In the genomic region with DNA sequence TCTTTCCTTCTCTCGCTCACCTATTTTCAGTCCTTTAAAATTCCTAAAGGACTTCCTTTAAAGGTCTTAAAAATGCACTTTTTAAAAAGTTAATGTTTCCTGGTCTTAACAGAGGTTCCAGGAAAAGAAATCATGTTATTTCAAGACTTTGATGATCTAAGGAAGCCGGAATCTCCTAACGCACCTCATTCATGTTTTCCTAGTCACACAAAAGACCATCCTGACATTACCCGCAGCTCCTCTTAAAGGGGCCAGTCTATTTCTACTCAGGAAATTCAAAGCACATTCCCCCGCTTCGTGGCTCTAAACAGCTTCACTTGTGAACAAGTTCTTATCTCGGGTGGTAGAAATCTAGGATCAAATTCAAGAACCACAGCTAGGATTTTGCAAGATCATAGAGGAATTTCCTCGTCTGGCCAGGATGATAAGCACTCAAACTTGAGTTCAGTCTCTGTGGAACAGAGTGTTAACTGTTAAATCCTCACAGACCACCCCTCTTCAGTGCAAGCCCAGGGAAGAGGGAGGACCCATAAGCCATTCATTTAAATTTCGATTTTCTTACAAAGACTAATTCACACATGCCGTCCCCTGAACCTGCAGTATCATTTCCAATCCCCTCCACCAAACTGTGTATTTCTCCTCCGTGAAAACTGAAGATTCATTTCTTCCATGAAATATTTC, we compare ENCODE assay signal across 14 cellular contexts.
DNase-seq lines count a peak whose midpoint lies in the region; ATAC-seq and TF ChIP-seq lines count a peak whose summit lies in the region.
"Had no signal": no experiment of that assay in that cellular context is flagged by ENCODE, and none has a peak within 500 bp of the region (broad histone marks: within the 10 kb centered on the region; RNA-seq: fewer than 3 reads in every experiment).

No MANE protein-coding gene starts in this region.

- POLR2A ChIA-PET in activated CD8-positive, alpha-beta T cell treated with anti-CD3 and anti-CD28 coated beads for 36 hours (lab: Charles Lee) = no interaction called here

- WGBS in right cardiac atrium = 32% methylated on average over 11 of the region's 11 CpGs
- WGBS in lung, 2 donors = 40 to 47% methylated on average over 11 of the region's 11 CpGs

- no peaks in the 10 kb centered on the region for H3K9me3 Mint-ChIP-seq in activated CD8-positive, alpha-beta T cell treated with anti-CD3 and anti-CD28 coated beads for 36 hours

- no peaks in the 10 kb centered on the region for H3K36me3 Mint-ChIP-seq in activated CD8-positive, alpha-beta T cell treated with anti-CD3 and anti-CD28 coated beads for 36 hours (ENCODE audit: low read depth)

- intact Hi-C loops in right cardiac atrium (cut with DNase I) (no loop called here), cardiac septum (cut with DNase I) (no loop called here), dorsolateral prefrontal cortex (cut with DNase I) (no loop called here)
- intact Hi-C loops in activated CD8-positive, alpha-beta T cell treated with anti-CD3 and anti-CD28 coated beads for 36 hours (cut with micrococcal nuclease) = no loop called here

- CTCF ChIA-PET in activated CD8-positive, alpha-beta T cell treated with anti-CD3 and anti-CD28 coated beads for 36 hours (lab: Charles Lee) = no interaction called here

- H3K36me3 ChIP-seq in lung (ENCODE audit: control insufficient read depth in 2 of 2, insufficient read depth in 2 of 2, low read length in 2 of 2) = no peaks in the 10 kb centered on the region

- no peak for TF ChIP-seq CTCF in lung (IDR thresholded peaks at IDR 0.05; ENCODE audit: control extremely low read depth, extremely low read depth)
- TF ChIP-seq CTCF in activated CD8-positive, alpha-beta T cell treated with anti-CD3 and anti-CD28 coated beads for 36 hours (IDR thresholded peaks at IDR 0.05) = no peak
- no peak for TF ChIP-seq CTCF in dorsolateral prefrontal cortex (IDR thresholded peaks at IDR 0.05 in 54 of 56, conservative IDR thresholded peaks at IDR 0.05 in 2 of 56; ENCODE audit: low read depth in 1 of 56, partially characterized antibody in 56 of 56)

- H3K27me3 Mint-ChIP-seq in activated CD8-positive, alpha-beta T cell treated with anti-CD3 and anti-CD28 coated beads for 36 hours = no peaks in the 10 kb centered on the region

- no peaks in the 10 kb centered on the region for H3K4me1 ChIP-seq in right cardiac atrium (ENCODE audit: control insufficient read depth, insufficient read depth, low read length)
- peaks cover 0 to 3% of the 10 kb centered on the region in 2 donors for H3K4me1 ChIP-seq in lung (ENCODE audit: control insufficient read depth in 2 of 2, insufficient read depth in 2 of 2, low read length in 2 of 2)

- ATAC-seq in right cardiac atrium (peak; percentile 59 to 61), lung (ENCODE audit: insufficient read depth, low FRiP score) (peak; percentile 72), HG03469 (IDR thresholded peaks at IDR 0.05; ENCODE audit: unreplicated experiment) (no peak)
- no peak for ATAC-seq in activated CD8-positive, alpha-beta T cell treated with anti-CD3 and anti-CD28 coated beads for 36 hours

- H3K9me3 ChIP-seq in right cardiac atrium (ENCODE audit: control insufficient read depth, low read length) = no peaks in the 10 kb centered on the region
- H3K9me3 ChIP-seq in lung (ENCODE audit: control insufficient read depth in 2 of 2, insufficient read depth in 1 of 2, low read length in 1 of 2) = no peaks in the 10 kb centered on the region
- H3K9me3 ChIP-seq: mucosa of descending colon had no signal

- H3K27ac ChIP-seq in right cardiac atrium (ENCODE audit: low read length) (no peak overlapping the region), lung (ENCODE audit: low read depth in 1 of 2, low read length in 1 of 2) (no peak overlapping the region), dorsolateral prefrontal cortex (no peak overlapping the region)

- no peaks in the 10 kb centered on the region for H3K4me1 Mint-ChIP-seq in activated CD8-positive, alpha-beta T cell treated with anti-CD3 and anti-CD28 coated beads for 36 hours (ENCODE audit: low read depth)

- DNase-seq in right cardiac atrium (no peak), cardiac septum (ENCODE audit: low spot score) (no peak), dermis blood vessel endothelial cell (peak; percentile 64), lung (ENCODE audit: low spot score) (peak; percentile 31), dorsolateral prefrontal cortex (no peak)
- DNase-seq in activated CD8-positive, alpha-beta T cell treated with anti-CD3 and anti-CD28 coated beads for 36 hours = no peak
- DNase-seq in activated CD4-positive, CD25-positive, alpha-beta regulatory T cell (lab: John Stamatoyannopoulos, UW) = no peak
- DNase-seq: activated CD8-positive, alpha-beta memory T cell treated with anti-CD3 and anti-CD28 coated beads for 24 hours; foreskin melanocyte; MV-4-11; NCI-H82; T-helper 1 cell had no signal

- H3K27me3 ChIP-seq in right cardiac atrium (ENCODE audit: control insufficient read depth, insufficient read depth) = no peaks in the 10 kb centered on the region
- H3K27me3 ChIP-seq in lung (ENCODE audit: control insufficient read depth, insufficient read depth) = no peaks in the 10 kb centered on the region
- H3K27me3 ChIP-seq in dorsolateral prefrontal cortex = no peaks in the 10 kb centered on the region

- H3K4me3 ChIP-seq in right cardiac atrium (ENCODE audit: low read length) (no peak overlapping the region), lung (no peak overlapping the region), dorsolateral prefrontal cortex (peak overlapping the region in 11 of 59 donors; percentile 0 to 39 (median 17))
- H3K4me3 ChIP-seq: mucosa of descending colon had no signal

- H3K27ac Mint-ChIP-seq in activated CD8-positive, alpha-beta T cell treated with anti-CD3 and anti-CD28 coated beads for 36 hours = no peak overlapping the region

- H3K4me3 Mint-ChIP-seq in activated CD8-positive, alpha-beta T cell treated with anti-CD3 and anti-CD28 coated beads for 36 hours = no peak overlapping the region

Comparison
In these comparisons a context has a peak if more than half of its experiments do, and no peak if none do; other contexts are left out.
1. ATAC-seq: peak in right cardiac atrium (2 of 2) and lung (single experiment); none in HG03469 (single experiment) and activated CD8-positive, alpha-beta T cell treated with anti-CD3 and anti-CD28 coated beads for 36 hours (single experiment).
2. DNase-seq: peak in dermis blood vessel endothelial cell (single experiment) and lung (single experiment); none in right cardiac atrium (0 of 3), cardiac septum (single experiment), activated CD8-positive, alpha-beta T cell treated with anti-CD3 and anti-CD28 coated beads for 36 hours (single experiment), dorsolateral prefrontal cortex (0 of 10) and activated CD4-positive, CD25-positive, alpha-beta regulatory T cell (0 of 4).